1 cellular context compared by ENCODE assay signal in genomic region chr6:14734416-14735340, GRCh38.
A peak's percentile ranks its signal among the peaks of the same experiment; 100 is the strongest.
TF ChIP-seq lines count a peak whose summit lies in the region.

No MANE protein-coding gene starts in this region.

TF ChIP-seq in HepG2, 621 proteins besides CTCF, POLR2A, EP300 and RAD21 (continued from another document):
- TF ChIP-seq RNF219 (CRISPR knock-in tag; IDR thresholded peaks at IDR 0.05) = no peak
- no peak for TF ChIP-seq ZSCAN20 (CRISPR knock-in tag; IDR thresholded peaks at IDR 0.05; ENCODE audit: borderline replicate concordance)
- no peak for TF ChIP-seq CHD2 (IDR thresholded peaks at IDR 0.05; ENCODE audit: low read depth, low read length)
- peak; percentile 4; the same call in 1 of the 2 replicates for TF ChIP-seq ZNF792 (CRISPR knock-in tag; IDR thresholded peaks at IDR 0.05)
- TF ChIP-seq TRIM24 (CRISPR knock-in tag; IDR thresholded peaks at IDR 0.05) = no peak
